In the genomic region with DNA sequence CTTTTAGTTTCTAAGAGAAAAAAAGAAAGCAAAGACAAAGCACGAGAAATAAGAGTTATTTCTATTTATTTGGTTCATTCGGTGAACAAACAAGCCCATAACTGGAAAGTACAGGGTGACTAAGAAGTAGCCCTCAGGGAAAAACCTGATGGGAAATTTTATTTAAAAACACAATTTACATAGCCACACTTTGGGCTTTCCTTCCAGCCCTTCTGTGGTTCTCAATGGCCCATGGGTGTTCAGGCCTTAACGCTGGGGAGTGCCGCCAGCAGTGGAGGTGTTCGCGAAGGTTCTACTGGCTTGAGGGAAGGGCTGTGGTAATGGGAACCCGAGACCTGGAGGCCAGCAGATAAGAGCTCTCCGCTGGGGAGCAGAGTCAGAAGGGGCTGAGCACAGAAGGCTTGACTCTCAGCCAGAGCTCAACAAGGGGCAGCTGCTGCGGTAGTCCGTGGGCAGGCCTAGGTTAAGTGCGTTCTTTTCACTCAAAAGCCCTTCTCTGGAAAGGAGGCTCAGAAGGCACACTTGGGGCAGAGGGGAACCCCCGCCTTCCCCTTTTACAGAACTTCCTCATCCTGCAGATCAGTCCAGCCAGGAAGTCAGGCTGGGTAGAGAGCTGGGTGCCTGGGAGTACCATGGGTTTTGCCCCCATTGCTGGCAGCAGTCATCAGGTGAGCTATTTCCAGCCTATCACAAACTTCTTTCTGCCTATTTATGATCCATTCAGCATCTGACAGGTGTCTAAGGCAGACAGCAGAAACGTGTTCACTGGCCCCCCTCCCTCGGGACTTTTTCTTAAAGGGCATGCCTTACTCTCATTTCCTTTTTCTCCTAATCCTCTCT, we compare ENCODE assay signal across 8 cellular contexts. TPM values are rescaled to one million over a fixed set of nuclear protein-coding genes. Genes with fewer than 3 reads are reported as not detected.
DNase-seq lines count a peak whose midpoint lies in the region; ATAC-seq and TF ChIP-seq lines count a peak whose summit lies in the region.

No MANE protein-coding gene starts in this region.

- H3K36me3 ChIP-seq in aorta (ENCODE audit: control insufficient read depth in 1 of 2, insufficient read depth in 2 of 2, low read length in 1 of 2), result no peaks in the 10 kb centered on the region
- H3K36me3 ChIP-seq in PC-9 (ENCODE audit: low read depth), result no peaks in the 10 kb centered on the region

- intact Hi-C loops in aorta (cut with DNase I), result no loop called here
- intact Hi-C loops in PC-9 (cut with micrococcal nuclease; ENCODE audit: unreplicated experiment), result no loop called here

- ATAC-seq in GM18909 (IDR thresholded peaks at IDR 0.05; ENCODE audit: poor library complexity, unreplicated experiment) (peak; percentile 77), HG03064 (IDR thresholded peaks at IDR 0.05; ENCODE audit: low read depth, unreplicated experiment) (peak; percentile 66), esophagus mucosa (peak; percentile 43), aorta (ENCODE audit: low FRiP score) (peak; percentile 69)

- H4K20me1 ChIP-seq in PC-9 (ENCODE audit: insufficient read depth), result no peaks in the 10 kb centered on the region

- H3K4me3 ChIP-seq in aorta (ENCODE audit: low read length in 2 of 2), result no peak overlapping the region
- no peak overlapping the region for H3K4me3 ChIP-seq in PC-9

- H3K27ac ChIP-seq in aorta (ENCODE audit: low read depth in 1 of 2, low read length in 2 of 2) (no peak overlapping the region), PC-9 (no peak overlapping the region)

- no peak overlapping the region for H3K4me2 ChIP-seq in PC-9

- peak; percentile 95 for DNase-seq in CD1c-positive myeloid dendritic cell (ENCODE audit: extremely low spot score)
- peak; percentile 83 for DNase-seq in OCI-M1 (lab: John Stamatoyannopoulos, UW)
- DNase-seq in aorta, result peak in 1 of 2 donors; percentile 80
- no peak for DNase-seq in PC-9
- DNase-seq in midbrain (lab: John Stamatoyannopoulos, UW), result no peak

- BruUV-seq in PC-9 (replicated peaks; lab: Mats Ljungman, UMichigan), result no TSS peak

- H3K4me1 ChIP-seq in aorta (ENCODE audit: control insufficient read depth in 1 of 2, insufficient read depth in 2 of 2, low read length in 2 of 2) (no peaks in the 10 kb centered on the region), PC-9 (replicated peaks; ENCODE audit: insufficient read depth) (no peaks in the 10 kb centered on the region)

- H3K9me3 ChIP-seq in aorta (ENCODE audit: control insufficient read depth, low read length), result peaks cover 5% of the 10 kb centered on the region
- H3K9me3 ChIP-seq in PC-9 (ENCODE audit: insufficient read depth, low read depth), result peaks cover 6% of the 10 kb centered on the region; the same call in 1 of the 2 replicates

- no peaks in the 10 kb centered on the region for H3F3A ChIP-seq in PC-9 (ENCODE audit: insufficient read depth, low read depth)

- H3K9me2 ChIP-seq in PC-9 (ENCODE audit: insufficient read depth), result no peaks in the 10 kb centered on the region

- no peaks in the 10 kb centered on the region for H3K79me2 ChIP-seq in PC-9 (ENCODE audit: low read depth)

- CTCF ChIA-PET in PC-9 (lab: Charles Lee), result no interaction called here

- no peak overlapping the region for H2AFZ ChIP-seq in PC-9

- H3K27me3 ChIP-seq in aorta (ENCODE audit: control insufficient read depth in 1 of 2, insufficient read depth in 2 of 2, low read length in 1 of 2), result peaks cover 0 to 3% of the 10 kb centered on the region in 2 donors
- H3K27me3 ChIP-seq in PC-9 (ENCODE audit: insufficient read depth, low read depth), result peaks cover 11% of the 10 kb centered on the region; the same call in 1 of the 2 replicates

- POLR2A ChIA-PET in PC-9 (lab: Charles Lee; ENCODE audit: unreplicated experiment), result no interaction called here

- no peak for TF ChIP-seq CTCF in PC-9 (conservative IDR thresholded peaks at IDR 0.05)

- 67 to 68% methylated on average over 14 of the region's 14 CpGs for WGBS in aorta, 2 donors

RNA-seq across cellular contexts. Expression of a gene that starts 8.8 kb away (rescaled TPM):
- 0.48 TPM for total RNA-seq in esophagus mucosa
- total RNA-seq in aorta, result 1 to 10 TPM; 6.5 to 8.0 TPM
- 1 to 10 TPM in 1 of 2 donors, under 1 TPM in 1; 1.00 to 9.6 TPM for polyA plus RNA-seq in aorta
- 3.2 and 3.6 TPM in 2 replicates for total RNA-seq in PC-9 (2021)

Comparison
In these comparisons a context has a peak if more than half of its experiments do, and no peak if none do; other contexts are left out.
1. DNase-seq: peak in CD1c-positive myeloid dendritic cell (single experiment) and OCI-M1 (single experiment); none in PC-9 (0 of 2) and midbrain (single experiment).
2. Peak in every context shown above with its lines, with median percentiles within 50 percentile points of each other: ATAC-seq.